ENCODE assay signal across 16 cellular contexts in genomic region chr2:232328038-232328435, GRCh38. TPM values are rescaled to one million over a fixed set of nuclear protein-coding genes. Genes with fewer than 3 reads are reported as not detected.
DNase-seq lines count a peak whose midpoint lies in the region; ATAC-seq and TF ChIP-seq lines count a peak whose summit lies in the region.
"Had no signal": no experiment of that assay in that cellular context is flagged by ENCODE, and none has a peak within 500 bp of the region (broad histone marks: within the 10 kb centered on the region; RNA-seq: fewer than 3 reads in every experiment).

No MANE protein-coding gene starts in this region.

- ATAC-seq in Right ventricle myocardium superior (ENCODE audit: poor library complexity) (no peak), GM18907 (IDR thresholded peaks at IDR 0.05; ENCODE audit: unreplicated experiment) (peak; percentile 40)
- ATAC-seq: activated T-cell treated with anti-CD3 and anti-CD28 coated beads, Interleukin-2, amount 50 U/mL, for 4 hours; stimulated activated naive CD8-positive, alpha-beta T cell treated with anti-CD3 and anti-CD28 coated beads, Interleukin-15, amount 100 ng/mL, for 72 hours; WTC11 had no signal

- no peak overlapping the region for H3K9ac ChIP-seq in OCI-LY3 (ENCODE audit: low read length)

- DNase-seq in Right ventricle myocardium superior (peak; percentile 21), left ventricle myocardium inferior (no peak), spleen (peak; percentile 62), NCI-H1694 (lab: John Stamatoyannopoulos, UW) (no peak), immature natural killer cell (no peak)
- DNase-seq: activated T-cell treated with anti-CD3 and anti-CD28 coated beads, Interleukin-2, amount 50 U/mL, for 4 hours; NCI-H1092 treated with DMSO at 0.1 percent for 48 hours; NCI-H446; stimulated activated naive CD8-positive, alpha-beta T cell treated with anti-CD3 and anti-CD28 coated beads, Interleukin-15, amount 100 ng/mL, for 72 hours; uterus had no signal

- no peak for TF ChIP-seq POLR2A in spleen (IDR thresholded peaks at IDR 0.05)

- H3K4me1 Mint-ChIP-seq in immature natural killer cell: peaks cover 8 to 10% of the 10 kb centered on the region in 2 donors

- intact Hi-C loops in Right ventricle myocardium superior (cut with DNase I): no loop called here
- intact Hi-C loops in left ventricle myocardium inferior (cut with micrococcal nuclease): loop anchor here (10.0 kb wide), 1 partner anchor 403 kb away; the partner anchor contains the start of gene NPPC
- intact Hi-C loops in spleen (cut with DNase I; ENCODE audit: low total_unique reads): loop anchor here (5.0 kb wide), 3 partner anchors 114 to 421 kb away; partner anchors contain the start of gene NPPC

- H3K27ac ChIP-seq in left ventricle myocardium inferior (replicated peaks) (no peak overlapping the region), OCI-LY3 (ENCODE audit: low read length) (peak overlapping the region; percentile 11; the same call in 1 of the 2 replicates), spleen (no peak overlapping the region)
- H3K27ac ChIP-seq: dorsolateral prefrontal cortex, skin epidermis, uterus had no signal

- H3K4me2 ChIP-seq in OCI-LY3 (ENCODE audit: low read length): peak overlapping the region; percentile 34

- no peak overlapping the region for H2AFZ ChIP-seq in OCI-LY3 (ENCODE audit: low read depth, low read length)

- H3K79me2 ChIP-seq in OCI-LY3 (ENCODE audit: low read length): no peaks in the 10 kb centered on the region

- H3K36me3 Mint-ChIP-seq in immature natural killer cell: no peaks in the 10 kb centered on the region
- H3K36me3 Mint-ChIP-seq: WTC11 had no signal

- H4K20me1 ChIP-seq in OCI-LY3 (ENCODE audit: insufficient read depth, low read length): no peaks in the 10 kb centered on the region

- H3K27me3 ChIP-seq in left ventricle myocardium inferior (ENCODE audit: low read depth): no peaks in the 10 kb centered on the region
- H3K27me3 ChIP-seq in OCI-LY3 (ENCODE audit: low read depth, low read length): no peaks in the 10 kb centered on the region
- H3K27me3 ChIP-seq in spleen (replicated peaks in 1 of 7): no peaks in the 10 kb centered on the region
- H3K27me3 ChIP-seq: dorsolateral prefrontal cortex, uterus had no signal

- H3K36me3 ChIP-seq in left ventricle myocardium inferior (no peaks in the 10 kb centered on the region), OCI-LY3 (replicated peaks; ENCODE audit: low read depth, low read length) (no peaks in the 10 kb centered on the region), spleen (peaks cover 0 to 17% (median 0%) of the 10 kb centered on the region in 6 donors)
- H3K36me3 ChIP-seq: uterus had no signal

- H3K9me3 Mint-ChIP-seq in immature natural killer cell: no peaks in the 10 kb centered on the region
- H3K9me3 Mint-ChIP-seq: activated T-cell treated with anti-CD3 and anti-CD28 coated beads, Interleukin-2, amount 50 U/mL, for 4 hours; CD4-positive, alpha-beta T cell; stimulated activated naive CD8-positive, alpha-beta T cell treated with anti-CD3 and anti-CD28 coated beads, Interleukin-15, amount 100 ng/mL, for 72 hours; WTC11 had no signal

- H3K27ac Mint-ChIP-seq in immature natural killer cell: no peak overlapping the region
- H3K27ac Mint-ChIP-seq: stimulated activated naive CD8-positive, alpha-beta T cell treated with anti-CD3 and anti-CD28 coated beads, Interleukin-15, amount 100 ng/mL, for 72 hours; WTC11 had no signal

- H3K4me1 ChIP-seq in left ventricle myocardium inferior (peaks cover 4% of the 10 kb centered on the region), OCI-LY3 (ENCODE audit: low read length) (peaks cover 16% of the 10 kb centered on the region), spleen (peaks cover 0 to 26% (median 2%) of the 10 kb centered on the region in 6 donors)
- H3K4me1 ChIP-seq: uterus had no signal

- H3K27me3 Mint-ChIP-seq in immature natural killer cell (ENCODE audit: low read depth in 3 of 3): peaks cover 0 to 3% (median 2%) of the 10 kb centered on the region in 3 donors
- H3K27me3 Mint-ChIP-seq: CD4-positive, alpha-beta T cell; stimulated activated naive CD8-positive, alpha-beta T cell treated with anti-CD3 and anti-CD28 coated beads, Interleukin-15, amount 100 ng/mL, for 72 hours had no signal

- WGBS in spleen, 5 donors: 63 to 93% (median 73%) methylated on average over 2 of the region's 2 CpGs

- TF ChIP-seq CTCF in left ventricle myocardium inferior (IDR thresholded peaks at IDR 0.05; ENCODE audit: borderline replicate concordance) (no peak), OCI-LY3 (IDR thresholded peaks at IDR 0.05; ENCODE audit: low read depth, low read length) (peak; percentile 44), spleen (IDR thresholded peaks at IDR 0.05 in 8 of 11, conservative IDR thresholded peaks at IDR 0.05 in 3 of 11) (no peak)

- H3K4me3 Mint-ChIP-seq in immature natural killer cell: no peak overlapping the region
- H3K4me3 Mint-ChIP-seq: activated T-cell treated with anti-CD3 and anti-CD28 coated beads, Interleukin-2, amount 50 U/mL, for 4 hours; CD4-positive, alpha-beta T cell; stimulated activated naive CD8-positive, alpha-beta T cell treated with anti-CD3 and anti-CD28 coated beads, Interleukin-15, amount 100 ng/mL, for 72 hours; WTC11 had no signal

- no peak overlapping the region for H3K4me3 ChIP-seq in left ventricle myocardium inferior
- no peak overlapping the region for H3K4me3 ChIP-seq in OCI-LY3 (ENCODE audit: low read length)
- H3K4me3 ChIP-seq in spleen: no peak overlapping the region
- H3K4me3 ChIP-seq: dorsolateral prefrontal cortex, skin epidermis, uterus had no signal

- H3K9me3 ChIP-seq in left ventricle myocardium inferior (replicated peaks) (no peaks in the 10 kb centered on the region), OCI-LY3 (ENCODE audit: insufficient read depth, low read length) (no peaks in the 10 kb centered on the region), spleen (no peaks in the 10 kb centered on the region)
- H3K9me3 ChIP-seq: uterus had no signal

RNA-seq across cellular contexts. Expression of gene ALPP, which starts 50.5 kb away (rescaled TPM):
- total RNA-seq in Right ventricle myocardium superior: not detected
- not detected for total RNA-seq in left ventricle myocardium inferior
- not detected for total RNA-seq in spleen
- polyA plus RNA-seq in spleen: not detected
- polyA plus RNA-seq in immature natural killer cell: not detected
- total RNA-seq: activated T-cell treated with anti-CD3 and anti-CD28 coated beads, Interleukin-2, amount 50 U/mL, for 4 hours; CD4-positive, alpha-beta T cell had no signal

Comparison
In these comparisons a context has a peak if more than half of its experiments do, and no peak if none do; other contexts are left out.
1. DNase-seq: peak in Right ventricle myocardium superior (single experiment) and spleen (single experiment); none in left ventricle myocardium inferior (single experiment), NCI-H1694 (single experiment) and immature natural killer cell (0 of 3).